21 cellular contexts compared by ENCODE assay signal in genomic region chr22:22179858-22180257, GRCh38.
DNase-seq lines count a peak whose midpoint lies in the region; ATAC-seq and TF ChIP-seq lines count a peak whose summit lies in the region.
"Had no signal": no experiment of that assay in that cellular context is flagged by ENCODE, and none has a peak within 500 bp of the region (broad histone marks: within the 10 kb centered on the region; RNA-seq: fewer than 3 reads in every experiment).

No MANE protein-coding gene starts in this region.

- ATAC-seq in GM18870 (IDR thresholded peaks at IDR 0.05; ENCODE audit: unreplicated experiment) (no peak), HG03442 (IDR thresholded peaks at IDR 0.05; ENCODE audit: unreplicated experiment) (no peak)
- ATAC-seq: A549 had no signal

- H2AFZ ChIP-seq in parathyroid adenoma: no peak overlapping the region
- H2AFZ ChIP-seq: GM23248 had no signal

- H3K4me3 ChIP-seq in esophagus muscularis mucosa (no peak overlapping the region), parathyroid adenoma (ENCODE audit: low read depth, low read length) (peak overlapping the region; percentile 6)
- H3K4me3 ChIP-seq: A549; BLaER1 treated with 17β-estradiol and CSF1 and Interleukin-3, amounts not matched to agents 10 nM and 100 nM; GM23248 had no signal

- H3K27ac ChIP-seq in esophagus muscularis mucosa (replicated peaks in 1 of 4) (no peak overlapping the region), parathyroid adenoma (peak overlapping the region; percentile 98)
- H3K27ac ChIP-seq: A549; BLaER1 treated with 17β-estradiol and CSF1 and Interleukin-3, amounts not matched to agents 10 nM and 100 nM; GM23248 had no signal

- H3K4me2 ChIP-seq in parathyroid adenoma (ENCODE audit: low read length): peak overlapping the region; percentile 61
- H3K4me2 ChIP-seq: A549; BLaER1 treated with 17β-estradiol and CSF1 and Interleukin-3, amounts not matched to agents 10 nM and 100 nM had no signal

- no peak for TF ChIP-seq POLR2A in esophagus muscularis mucosa (IDR thresholded peaks at IDR 0.05; ENCODE audit: low read depth)

- no peaks in the 10 kb centered on the region for H3K4me1 ChIP-seq in esophagus muscularis mucosa
- peaks cover 61% of the 10 kb centered on the region for H3K4me1 ChIP-seq in parathyroid adenoma
- H3K4me1 ChIP-seq: BE2C had no signal

- TF ChIP-seq EP300 in esophagus muscularis mucosa (IDR thresholded peaks at IDR 0.05): no peak

- H3K36me3 ChIP-seq in esophagus muscularis mucosa: no peaks in the 10 kb centered on the region
- no peaks in the 10 kb centered on the region for H3K36me3 ChIP-seq in parathyroid adenoma (ENCODE audit: control insufficient read depth, insufficient read depth, low read length)
- H3K36me3 ChIP-seq: BE2C; BLaER1 treated with 17β-estradiol and CSF1 and Interleukin-3, amounts not matched to agents 10 nM and 100 nM had no signal

- H3K27me3 ChIP-seq in esophagus muscularis mucosa (peaks cover 0 to 59% (median 0%) of the 10 kb centered on the region in 4 donors), parathyroid adenoma (ENCODE audit: control insufficient read depth, insufficient read depth, low read length) (no peaks in the 10 kb centered on the region)
- H3K27me3 ChIP-seq: BLaER1 treated with 17β-estradiol and CSF1 and Interleukin-3, amounts not matched to agents 10 nM and 100 nM had no signal

- intact Hi-C loops in esophagus muscularis mucosa (cut with DNase I): no loop called here

- TF ChIP-seq CTCF in esophagus muscularis mucosa (IDR thresholded peaks at IDR 0.05) (no peak), parathyroid adenoma (IDR thresholded peaks at IDR 0.05) (no peak)

- WGBS in esophagus muscularis mucosa: 80% methylated on average over 3 of the region's 3 CpGs

- DNase-seq in DMS53 (lab: John Stamatoyannopoulos, UW) (peak; percentile 22), DMS53 treated with DMSO at 0.1 percent for 48 hours (lab: John Stamatoyannopoulos, UW; ENCODE audit: unreplicated experiment) (no peak), esophagus muscularis mucosa (ENCODE audit: extremely low spot score) (peak; percentile 39), epidermal melanocyte (ENCODE audit: insufficient read length, low spot score) (no peak), NCI-H2171 (lab: John Stamatoyannopoulos, UW) (no peak)
- DNase-seq: 8988T; ACHN; AML-193; BE2C; CD4-positive, alpha-beta T cell; CD8-positive, alpha-beta memory T cell; DMS 273 treated with DMSO at 0.1 percent for 48 hours; DND-41; GM23248; H7; HCEC 1CT had no signal

- H3K9ac ChIP-seq in parathyroid adenoma: no peak overlapping the region
- H3K9ac ChIP-seq: BLaER1 treated with 17β-estradiol and CSF1 and Interleukin-3, amounts not matched to agents 10 nM and 100 nM; GM23248 had no signal

- no peaks in the 10 kb centered on the region for H3K79me2 ChIP-seq in parathyroid adenoma

- no peaks in the 10 kb centered on the region for H3K9me3 ChIP-seq in esophagus muscularis mucosa
- H3K9me3 ChIP-seq in parathyroid adenoma (ENCODE audit: control insufficient read depth, low read length): no peaks in the 10 kb centered on the region
- H3K9me3 ChIP-seq: A549; BE2C; BLaER1 treated with 17β-estradiol and CSF1 and Interleukin-3, amounts not matched to agents 10 nM and 100 nM had no signal

Comparison
In these comparisons a context has a peak if more than half of its experiments do, and no peak if none do; other contexts are left out.
1. DNase-seq: peak in DMS53 (single experiment) and esophagus muscularis mucosa (single experiment); none in DMS53 treated with DMSO at 0.1 percent for 48 hours (single experiment), epidermal melanocyte (single experiment) and NCI-H2171 (single experiment).